Comparison of ENCODE assay signal across 17 cellular contexts in the genomic region with DNA sequence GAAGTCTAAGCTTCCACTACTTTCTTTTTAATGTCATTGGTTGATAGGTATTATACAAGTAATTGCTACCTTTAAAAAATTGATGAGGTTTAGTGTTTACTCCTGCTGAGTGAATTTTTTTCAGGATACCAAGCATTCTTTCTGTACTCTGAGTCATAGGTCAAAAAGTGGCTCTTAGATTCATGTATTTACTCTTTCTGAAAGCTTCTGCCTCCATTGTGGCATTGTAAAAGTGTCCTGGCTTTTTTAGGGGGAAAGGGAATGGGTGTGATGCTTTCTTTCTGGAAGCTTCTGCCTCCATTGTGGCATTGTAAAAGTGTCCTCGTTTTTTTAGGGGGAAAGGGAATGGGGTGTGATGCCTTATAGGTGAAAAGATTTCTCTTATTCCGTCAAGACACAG.
A peak's percentile ranks its signal among the peaks of the same experiment; 100 is the strongest.
DNase-seq lines count a peak whose midpoint lies in the region; ATAC-seq and TF ChIP-seq lines count a peak whose summit lies in the region.
"Had no signal": no experiment of that assay in that cellular context is flagged by ENCODE, and none has a peak within 500 bp of the region (broad histone marks: within the 10 kb centered on the region; RNA-seq: fewer than 3 reads in every experiment).

No MANE protein-coding gene starts in this region.

- H3K36me3 ChIP-seq in osteoblast (ENCODE audit: insufficient read depth, low read length) (no peaks in the 10 kb centered on the region), left lung (no peaks in the 10 kb centered on the region)
- H3K36me3 ChIP-seq: left ventricle myocardium inferior, ovary, tibial artery had no signal

- intact Hi-C loops in left lung (cut with DNase I): no loop called here

- no peaks in the 10 kb centered on the region for H3K9me3 ChIP-seq in osteoblast (ENCODE audit: low read depth, low read length)
- H3K9me3 ChIP-seq in left lung: no peaks in the 10 kb centered on the region
- H3K9me3 ChIP-seq: left ventricle myocardium inferior, ovary, tibial artery had no signal

- H3K4me3 ChIP-seq in osteoblast (ENCODE audit: insufficient read depth, low read length) (no peak overlapping the region), left lung (no peak overlapping the region)
- H3K4me3 ChIP-seq: left ventricle myocardium inferior, ovary, tibial artery had no signal

- no peak overlapping the region for H2AFZ ChIP-seq in osteoblast (ENCODE audit: low read length)

- H4K20me1 ChIP-seq in osteoblast (ENCODE audit: insufficient read depth, low read length): no peaks in the 10 kb centered on the region

- no peaks in the 10 kb centered on the region for H3K79me2 ChIP-seq in osteoblast (ENCODE audit: insufficient read depth, low read length)

- ATAC-seq in left lung: no peak
- no peak for ATAC-seq in HG02759 (IDR thresholded peaks at IDR 0.05; ENCODE audit: unreplicated experiment)

- no peak overlapping the region for H3K27ac ChIP-seq in osteoblast (ENCODE audit: low read depth, low read length)
- H3K27ac ChIP-seq in left lung: no peak overlapping the region
- H3K27ac ChIP-seq: C4-2B, left ventricle myocardium inferior, ovary, tibial artery had no signal

- no peak for TF ChIP-seq CTCF in osteoblast (IDR thresholded peaks at IDR 0.05; ENCODE audit: extremely low read depth, low read depth, low read length)
- TF ChIP-seq CTCF in left lung (IDR thresholded peaks at IDR 0.05): no peak

- H3K4me2 ChIP-seq in osteoblast (ENCODE audit: insufficient read depth, low read length): peak overlapping the region; percentile 11

- H3K27me3 ChIP-seq in osteoblast (ENCODE audit: insufficient read depth, low read length): no peaks in the 10 kb centered on the region
- H3K27me3 ChIP-seq in left lung: no peaks in the 10 kb centered on the region
- H3K27me3 ChIP-seq: ovary, tibial artery had no signal

- peak; percentile 55 for DNase-seq in EL
- peak; percentile 64 for DNase-seq in M059J (ENCODE audit: low read depth)
- DNase-seq in astrocyte of the hippocampus (ENCODE audit: low read depth, low spot score): peak; percentile 40
- DNase-seq in osteoblast (ENCODE audit: insufficient read length, low spot score, missing footprints): no peak
- no peak for DNase-seq in left lung
- no peak for DNase-seq in putamen (ENCODE audit: low spot score)
- DNase-seq in KG1 (lab: John Stamatoyannopoulos, UW): no peak
- DNase-seq: activated CD4-positive, alpha-beta T cell treated with anti-CD3 and anti-CD28 coated beads, Interleukin-2, amount 10 ng/mL, durations not matched to agents 7 days and 5 days; activated naive CD4-positive, alpha-beta T cell treated with anti-CD3 and anti-CD28 coated beads, Interleukin-2, amount 10 ng/mL, durations not matched to agents 7 days and 5 days; DMS153; left ventricle myocardium inferior; NCI-H1930; NCI-H510A treated with DMSO at 0.1 percent for 48 hours; ovary; tibial artery had no signal

- peaks cover 10% of the 10 kb centered on the region for H3K4me1 ChIP-seq in osteoblast (ENCODE audit: insufficient read depth, low read length)
- no peaks in the 10 kb centered on the region for H3K4me1 ChIP-seq in left lung
- H3K4me1 ChIP-seq: left ventricle myocardium inferior, tibial artery had no signal

Comparison
In these comparisons a context has a peak if more than half of its experiments do, and no peak if none do; other contexts are left out.
1. DNase-seq: peak in EL (single experiment), M059J (single experiment) and astrocyte of the hippocampus (single experiment); none in osteoblast (single experiment), left lung (0 of 2), putamen (single experiment) and KG1 (single experiment).